Comparison of ENCODE assay signal across 9 cellular contexts in the genomic region with DNA sequence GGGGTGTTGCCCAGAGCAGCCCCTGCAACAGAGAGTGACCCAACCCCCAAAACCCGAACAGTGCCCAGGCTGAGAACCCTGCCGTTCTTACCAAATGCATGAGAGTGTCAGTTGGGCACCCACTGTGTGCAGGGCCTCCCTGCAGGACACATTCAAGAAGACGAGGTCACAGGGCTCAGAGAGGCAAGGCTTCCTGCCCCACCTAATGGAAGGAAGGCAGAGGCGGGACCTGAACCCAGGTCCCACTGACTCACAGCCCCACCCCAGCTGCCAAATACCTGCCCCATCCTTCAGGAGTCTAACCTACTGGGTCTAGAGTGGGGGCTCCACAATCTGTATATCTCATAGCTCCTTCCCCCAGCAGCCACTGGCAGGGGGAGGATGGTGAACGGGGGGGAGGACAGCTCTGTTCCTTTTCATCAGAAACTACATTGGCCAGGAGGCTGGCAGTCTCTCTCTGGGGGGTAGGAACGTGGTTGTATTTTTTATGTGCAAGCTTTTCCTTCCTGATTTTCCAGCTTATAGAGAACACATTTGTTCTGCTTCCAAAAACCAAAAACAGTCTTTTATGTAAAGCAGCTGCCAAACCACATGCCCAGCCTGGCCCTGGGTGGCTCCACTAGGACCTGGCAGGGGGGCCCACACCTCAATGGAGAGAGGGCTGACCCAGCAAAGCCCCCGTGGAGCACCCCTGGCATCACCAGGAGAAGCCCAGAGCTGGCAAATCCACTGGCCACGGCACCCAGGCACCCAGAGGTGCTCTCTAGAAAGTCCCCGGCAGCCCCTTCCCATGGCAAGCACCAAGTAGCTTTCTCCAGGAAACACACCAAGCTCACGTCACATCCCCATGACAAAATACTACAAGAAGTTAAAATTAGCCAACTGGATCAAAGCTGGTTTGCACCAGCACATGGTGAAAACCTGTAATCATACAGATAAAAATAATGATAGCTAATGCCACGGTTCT. TPM values are rescaled to one million over a fixed set of nuclear protein-coding genes. Genes with fewer than 3 reads are reported as not detected.
A peak's percentile ranks its signal among the peaks of the same experiment; 100 is the strongest.
DNase-seq lines count a peak whose midpoint lies in the region; ATAC-seq and TF ChIP-seq lines count a peak whose summit lies in the region.
"Had no signal": no experiment of that assay in that cellular context is flagged by ENCODE, and none has a peak within 500 bp of the region (broad histone marks: within the 10 kb centered on the region; RNA-seq: fewer than 3 reads in every experiment).

No MANE protein-coding gene starts in this region.

- intact Hi-C loops in lower leg skin (cut with DNase I; ENCODE audit: low total_unique reads): no loop called here

- in situ Hi-C loops in brain microvascular endothelial cell (cut with HindIII; ENCODE audit: low pct_ligation_motif_present, low sequenced_read_pairs): no loop called here

- H3K27ac Mint-ChIP-seq in naive thymus-derived CD8-positive, alpha-beta T cell: peak overlapping the region in 4 of 10 donors; percentile 9 to 63 (median 26)
- H3K27ac Mint-ChIP-seq: activated T-cell treated with anti-CD3 and anti-CD28 coated beads, Interleukin-2, amount 50 U/mL, for 72 hours had no signal

- ATAC-seq in naive thymus-derived CD8-positive, alpha-beta T cell: no peak
- ATAC-seq: activated T-cell treated with anti-CD3 and anti-CD28 coated beads, Interleukin-2, amount 50 U/mL, for 72 hours had no signal

- H3K4me3 Mint-ChIP-seq in naive thymus-derived CD8-positive, alpha-beta T cell: peak overlapping the region in 6 of 10 donors; percentile 6 to 42 (median 28)

- peaks cover 31% of the 10 kb centered on the region for H3K4me1 ChIP-seq in BE2C

- H3K27me3 ChIP-seq in brain microvascular endothelial cell (replicated peaks): no peaks in the 10 kb centered on the region
- H3K27me3 ChIP-seq in BE2C: no peaks in the 10 kb centered on the region

- H3K36me3 Mint-ChIP-seq in naive thymus-derived CD8-positive, alpha-beta T cell: peaks cover 0 to 4% (median 4%) of the 10 kb centered on the region in 3 donors

- H3K4me3 ChIP-seq in NB4 (ENCODE audit: low read depth, low read length) (no peak overlapping the region), coronary artery (peak overlapping the region; percentile 24), lower leg skin (ENCODE audit: low read depth, poor library complexity, severe bottlenecking) (no peak overlapping the region), brain microvascular endothelial cell (ENCODE audit: low read depth, low read length) (no peak overlapping the region), BE2C (ENCODE audit: low read depth, low read length) (no peak overlapping the region)

- no peaks in the 10 kb centered on the region for H3K27me3 Mint-ChIP-seq in naive thymus-derived CD8-positive, alpha-beta T cell

- POLR2A ChIA-PET in naive thymus-derived CD8-positive, alpha-beta T cell (lab: Charles Lee): interaction anchor here (1.0 kb wide), 1 partner anchor 10 kb away, joined by 3 read pairs; no protein-coding TSS in a partner anchor

- WGBS in lower leg skin, 2 donors: 26 to 37% methylated on average over 11 of the region's 11 CpGs

- no peaks in the 10 kb centered on the region for H3K9me3 ChIP-seq in BE2C

- DNase-seq in AML-193 (lab: John Stamatoyannopoulos, UW): peak; percentile 14 to 38
- peak; percentile 66 for DNase-seq in NB4 (ENCODE audit: low read depth)
- DNase-seq in coronary artery (ENCODE audit: low spot score): no peak
- no peak for DNase-seq in naive thymus-derived CD8-positive, alpha-beta T cell
- no peak for DNase-seq in cerebellum (ENCODE audit: low spot score)
- no peak for DNase-seq in lower leg skin (ENCODE audit: low spot score in 2 of 2)
- no peak for DNase-seq in brain microvascular endothelial cell
- DNase-seq in BE2C: no peak
- DNase-seq: activated T-cell treated with anti-CD3 and anti-CD28 coated beads, Interleukin-2, amount 50 U/mL, for 72 hours had no signal

- no peak for TF ChIP-seq CTCF in NB4 (IDR thresholded peaks at IDR 0.05; ENCODE audit: low read depth, low read length)
- no peak for TF ChIP-seq CTCF in coronary artery (IDR thresholded peaks at IDR 0.05)
- TF ChIP-seq CTCF in lower leg skin (IDR thresholded peaks at IDR 0.05): no peak
- no peak for TF ChIP-seq CTCF in brain microvascular endothelial cell (IDR thresholded peaks at IDR 0.05; ENCODE audit: low read depth, low read length, missing control alignments)
- no peak for TF ChIP-seq CTCF in BE2C (IDR thresholded peaks at IDR 0.05; ENCODE audit: low read depth, low read length)

- peaks cover 39 to 85% (median 69%) of the 10 kb centered on the region in 4 donors for H3K4me1 Mint-ChIP-seq in naive thymus-derived CD8-positive, alpha-beta T cell

- H3K9me3 Mint-ChIP-seq in naive thymus-derived CD8-positive, alpha-beta T cell: no peaks in the 10 kb centered on the region
- H3K9me3 Mint-ChIP-seq: activated T-cell treated with anti-CD3 and anti-CD28 coated beads, Interleukin-2, amount 50 U/mL, for 72 hours had no signal

- H3K36me3 ChIP-seq in brain microvascular endothelial cell (replicated peaks) (no peaks in the 10 kb centered on the region), BE2C (no peaks in the 10 kb centered on the region)

- H3K27ac ChIP-seq in coronary artery: peak overlapping the region; percentile 36 to 60
- no peak overlapping the region for H3K27ac ChIP-seq in brain microvascular endothelial cell

- TF ChIP-seq POLR2A in NB4 (IDR thresholded peaks at IDR 0.05; ENCODE audit: extremely low read depth, insufficient read length) (no peak), lower leg skin (IDR thresholded peaks at IDR 0.05) (no peak)

RNA-seq across cellular contexts. Expression of a gene that starts 17.0 kb away (rescaled TPM):
- 10 to 100 TPM; 86.3 to 86.7 TPM for total RNA-seq in naive thymus-derived CD8-positive, alpha-beta T cell
- 10 to 100 TPM in 1 of 3 donors, 1 to 10 TPM in 2; 2.3 to 18.7 (median 3.5) TPM for polyA plus RNA-seq in naive thymus-derived CD8-positive, alpha-beta T cell
- total RNA-seq in cerebellum (34.7 TPM), lower leg skin (100 to 1,000 TPM in 3 of 4 donors, 10 to 100 TPM in 1; 92.1 to 262 (median 137) TPM)
- 138 TPM for polyA plus RNA-seq in BE2C (2012; ENCODE audit: insufficient read depth, insufficient read length, low read depth)

Comparison
In these comparisons a context has a peak if more than half of its experiments do, and no peak if none do; other contexts are left out.
1. DNase-seq: peak in AML-193 (2 of 2) and NB4 (single experiment); none in coronary artery (single experiment), naive thymus-derived CD8-positive, alpha-beta T cell (0 of 10), cerebellum (single experiment), lower leg skin (0 of 2), brain microvascular endothelial cell (single experiment) and BE2C (single experiment).